In the genomic region with DNA sequence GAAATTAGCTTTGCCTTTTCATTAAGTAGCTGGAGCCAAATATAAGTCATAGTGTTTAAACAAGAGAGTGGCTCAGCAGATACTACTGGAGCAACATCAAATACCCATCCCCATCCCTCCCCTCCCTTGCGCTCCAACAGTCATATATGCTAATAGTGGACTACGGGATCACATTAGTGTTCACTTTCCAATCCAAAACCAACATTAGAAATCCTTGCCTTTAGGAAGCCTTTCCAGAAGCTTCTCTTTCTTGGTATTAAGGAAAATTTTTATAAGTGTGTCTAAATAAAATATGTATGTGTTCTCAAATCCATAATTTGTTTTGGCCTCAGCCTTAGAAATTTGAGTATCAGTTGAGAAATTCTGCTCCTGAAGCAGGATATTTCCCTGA, we compare ENCODE assay signal across 23 cellular contexts.
DNase-seq lines count a peak whose midpoint lies in the region; ATAC-seq, FAIRE-seq and TF ChIP-seq lines count a peak whose summit lies in the region.
"Had no signal": no experiment of that assay in that cellular context is flagged by ENCODE, and none has a peak within 500 bp of the region (broad histone marks: within the 10 kb centered on the region; RNA-seq: fewer than 3 reads in every experiment).

No MANE protein-coding gene starts in this region.

- no peak overlapping the region for H3T11ph ChIP-seq in H9 (ENCODE audit: low read length)

- no peak overlapping the region for H3K14ac ChIP-seq in H9 (ENCODE audit: insufficient read depth, low read length)

- H2BK20ac ChIP-seq in H9 (ENCODE audit: low read depth, low read length, poor library complexity, severe bottlenecking) = no peak overlapping the region

- H3K9ac ChIP-seq in astrocyte (ENCODE audit: low read length) (no peak overlapping the region), H9 (ENCODE audit: extremely low read depth, insufficient read length, low read length) (no peak overlapping the region)
- H3K9ac ChIP-seq: GM23248 had no signal

- H3K4me3 ChIP-seq in GM23338 = no peak overlapping the region
- H3K4me3 ChIP-seq in astrocyte (ENCODE audit: insufficient read depth, low read depth, low read length) = no peak overlapping the region
- no peak overlapping the region for H3K4me3 ChIP-seq in fibroblast of villous mesenchyme (ENCODE audit: low read depth, low read length)
- peak overlapping the region; percentile 47 for H3K4me3 ChIP-seq in osteoblast (ENCODE audit: insufficient read depth, low read length)
- H3K4me3 ChIP-seq: dorsolateral prefrontal cortex, GM23248, uterus had no signal

- H3K79me1 ChIP-seq in H9 (ENCODE audit: insufficient read depth, low read depth, low read length, poor library complexity, severe bottlenecking) = no peaks in the 10 kb centered on the region

- no peaks in the 10 kb centered on the region for H3K9me3 Mint-ChIP-seq in GM23338
- H3K9me3 Mint-ChIP-seq in astrocyte (ENCODE audit: unreplicated experiment) = no peaks in the 10 kb centered on the region
- no peaks in the 10 kb centered on the region for H3K9me3 Mint-ChIP-seq in H9

- H3K23me2 ChIP-seq in H9 (ENCODE audit: insufficient read length, low read depth, low read length, poor library complexity, severe bottlenecking) = no peaks in the 10 kb centered on the region

- TF ChIP-seq CTCF in GM23338 (conservative IDR thresholded peaks at IDR 0.05; ENCODE audit: low read depth in 2 of 2) (no peak), astrocyte (IDR thresholded peaks at IDR 0.05; ENCODE audit: insufficient read depth, low read depth, low read length) (no peak), fibroblast of villous mesenchyme (IDR thresholded peaks at IDR 0.05; ENCODE audit: insufficient read depth, low read depth, low read length) (no peak), osteoblast (IDR thresholded peaks at IDR 0.05; ENCODE audit: extremely low read depth, low read depth, low read length) (no peak), H9 (conservative IDR thresholded peaks at IDR 0.05) (no peak)

- H2AFZ ChIP-seq in GM23338 (peak overlapping the region; percentile 80; the same call in 1 of the 2 replicates), astrocyte (ENCODE audit: low read depth, low read length) (no peak overlapping the region), osteoblast (ENCODE audit: low read length) (peak overlapping the region; percentile 59), H9 (ENCODE audit: low read length) (no peak overlapping the region)
- H2AFZ ChIP-seq: GM23248 had no signal

- no peak overlapping the region for H2BK5ac ChIP-seq in H9 (ENCODE audit: insufficient read length, low read length)

- H3K56ac ChIP-seq in H9 (ENCODE audit: insufficient read length, low read depth, low read length) = no peak overlapping the region

- no peak overlapping the region for H3K23ac ChIP-seq in H9 (ENCODE audit: insufficient read length, low read depth, low read length)

- no peak overlapping the region for H3K4me2 ChIP-seq in GM23338
- peak overlapping the region; percentile 55 for H3K4me2 ChIP-seq in astrocyte (ENCODE audit: low read length)
- peak overlapping the region; percentile 64 for H3K4me2 ChIP-seq in osteoblast (ENCODE audit: insufficient read depth, low read length)
- no peak overlapping the region for H3K4me2 ChIP-seq in H9 (ENCODE audit: insufficient read depth, insufficient read length, low read length)

- no peaks in the 10 kb centered on the region for H3K27me3 Mint-ChIP-seq in GM23338 (ENCODE audit: insufficient read depth, low read depth, poor library complexity)
- no peaks in the 10 kb centered on the region for H3K27me3 Mint-ChIP-seq in astrocyte (ENCODE audit: low read depth, unreplicated experiment)
- H3K27me3 Mint-ChIP-seq in H9 (ENCODE audit: low read depth) = no peaks in the 10 kb centered on the region
- H3K27me3 Mint-ChIP-seq: activated B cell treated with CpG ODN at 0.5 μM for 24 hours had no signal

- H4K20me1 ChIP-seq in GM23338 (replicated peaks; ENCODE audit: insufficient read depth) (no peaks in the 10 kb centered on the region), astrocyte (ENCODE audit: insufficient read depth, low read length) (no peaks in the 10 kb centered on the region), osteoblast (ENCODE audit: insufficient read depth, low read length) (no peaks in the 10 kb centered on the region), H9 (ENCODE audit: control insufficient read depth, insufficient read depth, insufficient read length) (no peaks in the 10 kb centered on the region)

- no peak overlapping the region for H2BK120ac ChIP-seq in H9 (ENCODE audit: low read depth, low read length, poor library complexity, severe bottlenecking)

- H3K79me2 ChIP-seq in GM23338 (replicated peaks; ENCODE audit: insufficient read depth) (no peaks in the 10 kb centered on the region), astrocyte (ENCODE audit: insufficient read depth, low read length) (no peaks in the 10 kb centered on the region), osteoblast (ENCODE audit: insufficient read depth, low read length) (no peaks in the 10 kb centered on the region), H9 (ENCODE audit: insufficient read depth, low read length) (no peaks in the 10 kb centered on the region)

- H3K4me1 Mint-ChIP-seq in GM23338 (no peaks in the 10 kb centered on the region), astrocyte (ENCODE audit: low read depth, unreplicated experiment) (no peaks in the 10 kb centered on the region), H9 (no peaks in the 10 kb centered on the region)
- H3K4me1 Mint-ChIP-seq: activated B cell treated with CpG ODN at 0.5 μM for 24 hours had no signal

- H3K36me3 ChIP-seq in GM23338 (ENCODE audit: insufficient read depth) (no peaks in the 10 kb centered on the region), astrocyte (ENCODE audit: insufficient read depth, low read length) (no peaks in the 10 kb centered on the region), osteoblast (ENCODE audit: insufficient read depth, low read length) (no peaks in the 10 kb centered on the region)
- H3K36me3 ChIP-seq: neutrophil, uterus had no signal

- H4K5ac ChIP-seq in H9 (ENCODE audit: insufficient read length, low read depth, low read length) = no peak overlapping the region

- no peaks in the 10 kb centered on the region; the same call in 1 of the 2 replicates for H3K9me2 ChIP-seq in GM23338 (ENCODE audit: insufficient read depth)

- H3K9me3 ChIP-seq in astrocyte (ENCODE audit: insufficient read depth, low read depth, low read length) (no peaks in the 10 kb centered on the region), osteoblast (ENCODE audit: low read depth, low read length) (no peaks in the 10 kb centered on the region), H9 (ENCODE audit: control insufficient read depth, low read depth, low read length) (no peaks in the 10 kb centered on the region)
- H3K9me3 ChIP-seq: neutrophil, uterus had no signal

- no peaks in the 10 kb centered on the region for H3F3A ChIP-seq in GM23338 (replicated peaks; ENCODE audit: low read depth)

- H3K18ac ChIP-seq in H9 (ENCODE audit: insufficient read length, low read depth, low read length) = no peak overlapping the region

- no peak overlapping the region for H2BK12ac ChIP-seq in H9 (ENCODE audit: insufficient read length, low read depth, low read length)

- WGBS in H9 (ENCODE audit: extremely low coverage, insufficient read length, low lambda C conversion rate) = no CpG with 5 or more reads among the region's 2 CpGs

- H3K36me3 Mint-ChIP-seq in GM23338 (ENCODE audit: low read depth) (no peaks in the 10 kb centered on the region), astrocyte (ENCODE audit: low read depth, unreplicated experiment) (no peaks in the 10 kb centered on the region), H9 (ENCODE audit: insufficient read depth in 1 of 3, low read depth in 3 of 3) (no peaks in the 10 kb centered on the region)

- no peak overlapping the region for H2BK15ac ChIP-seq in H9 (ENCODE audit: low read depth, low read length)

- DNase-seq in GM23338 (ENCODE audit: low spot score) (no peak), astrocyte (ENCODE audit: low read depth) (no peak), fibroblast of villous mesenchyme (ENCODE audit: low read depth) (peak; percentile 3), osteoblast (ENCODE audit: insufficient read length, low spot score, missing footprints) (no peak), D341Med (ENCODE audit: low spot score) (no peak), H9 (no peak)
- DNase-seq: activated B cell treated with CpG ODN at 0.5 μM for 24 hours; activated CD4-positive, alpha-beta T cell treated with anti-CD3 and anti-CD28 coated beads, Interleukin-2, amount 50 U/mL, for 48 hours; activated gamma-delta T cell treated with Interleukin-2 at 50 U/mL for 16 hours; C1 segment of cervical spinal cord; dorsolateral prefrontal cortex; GDM1; Karpas-422; NCI-H1048; NCI-H446; NK-92 treated with Interleukin-12 subunit alpha and Interleukin-12 subunit beta, amount 100 ng/mL, for 24 hours; stimulated activated CD4-positive, alpha-beta T cell treated with anti-CD3 and anti-CD28 coated beads, Interleukin-4, amount 100 ng/mL, for 4 hours; uterus had no signal

- H3K4me1 ChIP-seq in GM23338 (ENCODE audit: insufficient read depth) (no peaks in the 10 kb centered on the region), astrocyte (ENCODE audit: insufficient read depth, low read length) (no peaks in the 10 kb centered on the region), osteoblast (ENCODE audit: insufficient read depth, low read length) (no peaks in the 10 kb centered on the region), H9 (ENCODE audit: insufficient read depth, low read length) (no peaks in the 10 kb centered on the region)
- H3K4me1 ChIP-seq: uterus had no signal

- H3K27ac ChIP-seq in GM23338 (ENCODE audit: low read depth) (no peak overlapping the region), astrocyte (ENCODE audit: low read depth, low read length) (no peak overlapping the region), osteoblast (ENCODE audit: low read depth, low read length) (no peak overlapping the region), H9 (ENCODE audit: insufficient read length, low read depth, low read length) (no peak overlapping the region)
- H3K27ac ChIP-seq: dorsolateral prefrontal cortex, GM23248, neutrophil, uterus had no signal

- ATAC-seq in GM23338 (no peak), HG02840 (IDR thresholded peaks at IDR 0.05; ENCODE audit: low FRiP score, unreplicated experiment) (no peak), HG02981 (IDR thresholded peaks at IDR 0.05; ENCODE audit: unreplicated experiment) (no peak)
- ATAC-seq: SK-N-SH treated with all-trans-retinoic acid at 6 μM for 48 hours had no signal

- no peak overlapping the region for H4K8ac ChIP-seq in H9 (replicated peaks; ENCODE audit: insufficient read length, low read depth, low read length)

- FAIRE-seq in astrocyte (lab: Jason Lieb, UNC) = no peak

- H2AK5ac ChIP-seq in H9 (ENCODE audit: insufficient read length, low read length) = no peak overlapping the region

- H3K27me3 ChIP-seq in GM23338 (ENCODE audit: insufficient read depth) = no peaks in the 10 kb centered on the region
- no peaks in the 10 kb centered on the region for H3K27me3 ChIP-seq in astrocyte (ENCODE audit: insufficient read depth, low read length)
- H3K27me3 ChIP-seq in osteoblast (ENCODE audit: insufficient read depth, low read length) = no peaks in the 10 kb centered on the region
- no peaks in the 10 kb centered on the region for H3K27me3 ChIP-seq in H9 (ENCODE audit: insufficient read depth, low read length)
- H3K27me3 ChIP-seq: dorsolateral prefrontal cortex, neutrophil, uterus had no signal

- no peak overlapping the region for H4K91ac ChIP-seq in H9 (ENCODE audit: insufficient read length, low read depth, low read length)

- no peak overlapping the region for H3K4me3 Mint-ChIP-seq in GM23338
- H3K4me3 Mint-ChIP-seq in astrocyte (ENCODE audit: unreplicated experiment) = no peak overlapping the region
- H3K4me3 Mint-ChIP-seq in H9 = no peak overlapping the region
- H3K4me3 Mint-ChIP-seq: activated B cell treated with CpG ODN at 0.5 μM for 24 hours had no signal

- H3K27ac Mint-ChIP-seq in GM23338 (no peak overlapping the region), astrocyte (ENCODE audit: unreplicated experiment) (no peak overlapping the region), H9 (no peak overlapping the region)
- H3K27ac Mint-ChIP-seq: activated B cell treated with CpG ODN at 0.5 μM for 24 hours had no signal

- no peak overlapping the region for H3K4ac ChIP-seq in H9 (ENCODE audit: low read depth, low read length)

Comparison
In these comparisons a context has a peak if more than half of its experiments do, and no peak if none do; other contexts are left out.
1. H2AFZ ChIP-seq: peak in GM23338 (single experiment) and osteoblast (single experiment); none in astrocyte (single experiment) and H9 (single experiment).
2. H3K4me2 ChIP-seq: peak in astrocyte (single experiment) and osteoblast (single experiment); none in GM23338 (single experiment) and H9 (single experiment).